In genomic region chr16:72834499-72834898, GRCh38 we compare ENCODE assay signal across 18 cellular contexts.
DNase-seq lines count a peak whose midpoint lies in the region; ATAC-seq and TF ChIP-seq lines count a peak whose summit lies in the region.
"Had no signal": no experiment of that assay in that cellular context is flagged by ENCODE, and none has a peak within 500 bp of the region (broad histone marks: within the 10 kb centered on the region; RNA-seq: fewer than 3 reads in every experiment).

No MANE protein-coding gene starts in this region.

- no peak overlapping the region for H3K4me3 Mint-ChIP-seq in activated CD4-positive, alpha-beta T cell treated with anti-CD3 and anti-CD28 coated beads, Interleukin-2, amount 10 ng/mL, durations not matched to agents 7 days and 5 days
- H3K4me3 Mint-ChIP-seq: CD8-positive, alpha-beta T cell; IgD-negative memory B cell had no signal

- intact Hi-C loops in psoas muscle (cut with DNase I), result loop anchor here (5.0 to 10.0 kb wide), 3 partner anchors 213 to 1120 kb away; partner anchors contain the start of gene ZFHX3 (in 1 of the 2)

- H3K4me3 ChIP-seq in BLaER1 (no peak overlapping the region), Karpas-422 (ENCODE audit: low read length) (no peak overlapping the region), psoas muscle (no peak overlapping the region)
- H3K4me3 ChIP-seq: GM23248, HAP-1 had no signal

- H4K20me1 ChIP-seq in BLaER1, result no peaks in the 10 kb centered on the region
- peaks cover 4% of the 10 kb centered on the region; the same call in 1 of the 2 replicates for H4K20me1 ChIP-seq in Karpas-422 (ENCODE audit: insufficient read depth, low read depth, low read length)

- H3K4me1 ChIP-seq in BLaER1 (peaks cover 49% of the 10 kb centered on the region), Karpas-422 (ENCODE audit: low read length) (peaks cover 8% of the 10 kb centered on the region), psoas muscle (peaks cover 6% of the 10 kb centered on the region)

- H3K4me2 ChIP-seq in BLaER1 (peak overlapping the region; percentile 59), Karpas-422 (ENCODE audit: low read depth, low read length, poor library complexity, severe bottlenecking) (no peak overlapping the region)

- H3K4me1 Mint-ChIP-seq in activated CD4-positive, alpha-beta T cell treated with anti-CD3 and anti-CD28 coated beads, Interleukin-2, amount 10 ng/mL, durations not matched to agents 7 days and 5 days, result peaks cover 3% of the 10 kb centered on the region

- CTCF ChIA-PET in activated CD4-positive, alpha-beta T cell treated with anti-CD3 and anti-CD28 coated beads, Interleukin-2, amount 10 ng/mL, durations not matched to agents 7 days and 5 days (lab: Charles Lee), result interaction anchor here (0.6 kb wide), 1 partner anchor 39 kb away, joined by 4 read pairs; no protein-coding TSS in a partner anchor

- H3K27me3 Mint-ChIP-seq in activated CD4-positive, alpha-beta T cell treated with anti-CD3 and anti-CD28 coated beads, Interleukin-2, amount 10 ng/mL, durations not matched to agents 7 days and 5 days, result no peaks in the 10 kb centered on the region
- H3K27me3 Mint-ChIP-seq: IgD-negative memory B cell had no signal

- no peak for TF ChIP-seq CTCF in psoas muscle (IDR thresholded peaks at IDR 0.05)

- H3K9me3 ChIP-seq in BLaER1 (no peaks in the 10 kb centered on the region), Karpas-422 (ENCODE audit: low read length) (no peaks in the 10 kb centered on the region), psoas muscle (no peaks in the 10 kb centered on the region)
- H3K9me3 ChIP-seq: HAP-1 had no signal

- H3K27ac ChIP-seq in BLaER1 (no peak overlapping the region), Karpas-422 (ENCODE audit: low read length) (no peak overlapping the region), caudate nucleus (ENCODE audit: low read depth, low read length) (peak overlapping the region; percentile 59), psoas muscle (peak overlapping the region; percentile 30)
- H3K27ac ChIP-seq: GM23248 had no signal

- no peaks in the 10 kb centered on the region for H3K9me3 Mint-ChIP-seq in activated CD4-positive, alpha-beta T cell treated with anti-CD3 and anti-CD28 coated beads, Interleukin-2, amount 10 ng/mL, durations not matched to agents 7 days and 5 days
- H3K9me3 Mint-ChIP-seq: CD8-positive, alpha-beta T cell; IgD-negative memory B cell had no signal

- ATAC-seq in psoas muscle (peak in 2 of 4 donors; percentile 26 to 29), SK-N-SH treated with all-trans-retinoic acid at 6 μM for 48 hours (no peak)
- ATAC-seq: CD8-positive, alpha-beta T cell; HepG2 had no signal

- DNase-seq in Karpas-422 (peak; percentile 25), caudate nucleus (lab: John Stamatoyannopoulos, UW) (peak in 12 of 61 donors; percentile 12 to 53 (median 36)), psoas muscle (no peak), cerebellar cortex (ENCODE audit: low spot score) (no peak), DMS53 treated with DMSO at 0.1 percent for 48 hours (lab: John Stamatoyannopoulos, UW; ENCODE audit: unreplicated experiment) (no peak)
- no peak for DNase-seq in activated CD4-positive, alpha-beta T cell treated with anti-CD3 and anti-CD28 coated beads, Interleukin-2, amount 10 ng/mL, durations not matched to agents 7 days and 5 days
- DNase-seq: AML-193; CD8-positive, alpha-beta T cell; COR-L47; DMS 273 treated with DMSO at 0.1 percent for 48 hours; DMS53; GM23248; KBM-7 had no signal

- H3K9ac ChIP-seq in BLaER1, result no peak overlapping the region
- H3K9ac ChIP-seq in Karpas-422 (ENCODE audit: low read length), result no peak overlapping the region
- H3K9ac ChIP-seq: GM23248 had no signal

- H3K27ac Mint-ChIP-seq in activated CD4-positive, alpha-beta T cell treated with anti-CD3 and anti-CD28 coated beads, Interleukin-2, amount 10 ng/mL, durations not matched to agents 7 days and 5 days, result no peak overlapping the region
- H3K27ac Mint-ChIP-seq: CD8-positive, alpha-beta T cell; IgD-negative memory B cell had no signal

- no peaks in the 10 kb centered on the region for H3K36me3 Mint-ChIP-seq in activated CD4-positive, alpha-beta T cell treated with anti-CD3 and anti-CD28 coated beads, Interleukin-2, amount 10 ng/mL, durations not matched to agents 7 days and 5 days (ENCODE audit: low read depth)
- H3K36me3 Mint-ChIP-seq: CD8-positive, alpha-beta T cell; IgD-negative memory B cell had no signal

- POLR2A ChIA-PET in activated CD4-positive, alpha-beta T cell treated with anti-CD3 and anti-CD28 coated beads, Interleukin-2, amount 10 ng/mL, durations not matched to agents 7 days and 5 days (lab: Charles Lee), result no interaction called here

- H3K27me3 ChIP-seq in BLaER1 (no peaks in the 10 kb centered on the region), Karpas-422 (ENCODE audit: low read length) (no peaks in the 10 kb centered on the region), psoas muscle (ENCODE audit: insufficient read depth in 3 of 3, low read length in 2 of 3) (no peaks in the 10 kb centered on the region)

- H2AFZ ChIP-seq in Karpas-422 (ENCODE audit: low read length), result no peak overlapping the region
- H2AFZ ChIP-seq: GM23248 had no signal

- no peaks in the 10 kb centered on the region for H3K9me2 ChIP-seq in Karpas-422 (replicated peaks; ENCODE audit: insufficient read depth, low read length)

- H3K79me2 ChIP-seq in Karpas-422 (ENCODE audit: low read length), result no peaks in the 10 kb centered on the region

- H3K36me3 ChIP-seq in BLaER1, result no peaks in the 10 kb centered on the region
- H3K36me3 ChIP-seq in Karpas-422 (ENCODE audit: insufficient read depth, low read length), result no peaks in the 10 kb centered on the region
- peaks cover 0 to 2% of the 10 kb centered on the region in 2 donors for H3K36me3 ChIP-seq in psoas muscle (ENCODE audit: insufficient read depth in 1 of 2, low read depth in 1 of 2)

- WGBS in psoas muscle, 3 donors, result 63 to 87% (median 67%) methylated on average over 9 of the region's 9 CpGs

TF ChIP-seq in SK-N-SH treated with all-trans-retinoic acid at 6 μM for 48 hours, 23 proteins besides CTCF, POLR2A, EP300 and RAD21 (continues in another document):
- TF ChIP-seq ZNF565 (CRISPR knock-in tag; conservative IDR thresholded peaks at IDR 0.05; ENCODE audit: low read depth), result no peak
- no peak for TF ChIP-seq ARNTL (CRISPR knock-in tag; IDR thresholded peaks at IDR 0.05; ENCODE audit: borderline replicate concordance, low read depth)
- no peak for TF ChIP-seq ISL1 (CRISPR knock-in tag; IDR thresholded peaks at IDR 0.05)
- TF ChIP-seq CSDC2 (CRISPR knock-in tag; IDR thresholded peaks at IDR 0.05), result no peak
- TF ChIP-seq TSHZ2 (CRISPR knock-in tag; IDR thresholded peaks at IDR 0.05), result no peak
- no peak for TF ChIP-seq ZC3H10 (CRISPR knock-in tag; IDR thresholded peaks at IDR 0.05)
- no peak for TF ChIP-seq PATZ1 (CRISPR knock-in tag; IDR thresholded peaks at IDR 0.05; ENCODE audit: borderline replicate concordance)
- TF ChIP-seq, protein P1, sequence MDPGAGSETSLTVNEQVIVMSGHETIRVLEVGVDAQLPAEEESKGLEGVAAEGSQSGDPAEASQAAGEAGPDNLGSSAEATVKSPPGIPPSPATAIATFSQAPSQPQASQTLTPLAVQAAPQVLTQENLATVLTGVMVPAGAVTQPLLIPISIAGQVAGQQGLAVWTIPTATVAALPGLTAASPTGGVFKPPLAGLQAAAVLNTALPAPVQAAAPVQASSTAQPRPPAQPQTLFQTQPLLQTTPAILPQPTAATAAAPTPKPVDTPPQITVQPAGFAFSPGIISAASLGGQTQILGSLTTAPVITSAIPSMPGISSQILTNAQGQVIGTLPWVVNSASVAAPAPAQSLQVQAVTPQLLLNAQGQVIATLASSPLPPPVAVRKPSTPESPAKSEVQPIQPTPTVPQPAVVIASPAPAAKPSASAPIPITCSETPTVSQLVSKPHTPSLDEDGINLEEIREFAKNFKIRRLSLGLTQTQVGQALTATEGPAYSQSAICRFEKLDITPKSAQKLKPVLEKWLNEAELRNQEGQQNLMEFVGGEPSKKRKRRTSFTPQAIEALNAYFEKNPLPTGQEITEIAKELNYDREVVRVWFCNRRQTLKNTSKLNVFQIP (CRISPR knock-in tag; IDR thresholded peaks at IDR 0.05; ENCODE audit: borderline replicate concordance, low read depth), result no peak
- TF ChIP-seq ZNF8 (CRISPR knock-in tag; IDR thresholded peaks at IDR 0.05), result no peak
- no peak for TF ChIP-seq ZFP3 (CRISPR knock-in tag; IDR thresholded peaks at IDR 0.05)

Comparison
In these comparisons a context has a peak if more than half of its experiments do, and no peak if none do; other contexts are left out.
1. H3K27ac ChIP-seq: peak in caudate nucleus (single experiment) and psoas muscle (single experiment); none in BLaER1 (single experiment) and Karpas-422 (single experiment).